ENCODE assay signal across 5 cellular contexts in the genomic region with DNA sequence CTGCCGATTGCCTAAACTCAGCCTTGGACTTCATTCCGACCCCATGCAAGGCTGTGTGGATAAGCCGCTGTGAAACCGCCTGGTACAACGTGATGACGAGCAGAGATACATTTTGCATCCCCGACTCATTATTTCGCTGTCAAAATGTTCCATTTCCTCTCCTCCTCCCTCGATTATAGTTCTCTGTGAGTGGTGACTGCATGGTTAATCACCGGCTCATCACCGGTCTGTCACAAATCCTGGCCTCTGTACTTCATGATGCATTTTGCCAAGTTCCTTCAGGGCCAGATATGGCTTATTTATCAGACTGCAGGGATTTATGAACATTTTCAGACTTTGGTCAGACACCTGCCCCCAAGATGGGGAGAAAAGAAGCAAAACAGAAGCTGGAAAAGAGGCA.
"Had no signal": no experiment of that assay in that cellular context is flagged by ENCODE, and none has a peak within 500 bp of the region (broad histone marks: within the 10 kb centered on the region; RNA-seq: fewer than 3 reads in every experiment).

No MANE protein-coding gene starts in this region.

- H3K4me2 ChIP-seq: GM23338 had no signal

- H2AFZ ChIP-seq: GM23338 had no signal

- H3K4me3 ChIP-seq: GM23338, K562 had no signal

- DNase-seq: H9, HCEC 1CT, IMR-90 had no signal

- ATAC-seq: GM23338 had no signal
